2 cellular contexts compared by ENCODE assay signal in the genomic region with DNA sequence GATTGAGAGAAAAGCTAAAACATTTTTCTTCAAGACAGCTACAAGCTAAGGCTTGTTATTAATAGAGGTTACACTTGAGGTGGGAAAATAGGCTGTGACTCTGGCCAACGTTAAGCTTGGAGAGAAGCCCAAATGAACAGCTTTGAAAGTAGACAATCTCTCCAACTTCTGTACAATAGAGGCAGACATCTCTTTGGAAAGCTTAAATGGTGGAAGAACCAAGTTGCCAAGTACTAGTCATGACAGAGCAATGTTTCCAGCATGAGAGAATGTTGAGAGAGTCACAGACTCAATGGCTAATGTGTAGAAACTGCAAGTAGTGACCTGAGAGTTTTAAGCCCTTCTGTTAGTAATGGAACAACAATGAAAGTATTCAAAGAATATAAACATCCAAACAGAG.
TF ChIP-seq lines count a peak whose summit lies in the region.

No MANE protein-coding gene starts in this region.

TF ChIP-seq in HCT116, 20 proteins besides CTCF, POLR2A, EP300 and RAD21:
- no peak for TF ChIP-seq YY1 (IDR thresholded peaks at IDR 0.05; ENCODE audit: extremely low read depth, insufficient replicate concordance, low read depth, low read length)
- no peak for TF ChIP-seq EZH2phosphoT487 (IDR thresholded peaks at IDR 0.05; ENCODE audit: borderline replicate concordance)
- no peak for TF ChIP-seq SRF (IDR thresholded peaks at IDR 0.05; ENCODE audit: low read depth)
- TF ChIP-seq TCF7L2 (IDR thresholded peaks at IDR 0.05; ENCODE audit: borderline replicate concordance, extremely low read depth, insufficient read depth, insufficient read length) = no peak
- TF ChIP-seq JUND (IDR thresholded peaks at IDR 0.05) = no peak
- TF ChIP-seq, protein P1, sequence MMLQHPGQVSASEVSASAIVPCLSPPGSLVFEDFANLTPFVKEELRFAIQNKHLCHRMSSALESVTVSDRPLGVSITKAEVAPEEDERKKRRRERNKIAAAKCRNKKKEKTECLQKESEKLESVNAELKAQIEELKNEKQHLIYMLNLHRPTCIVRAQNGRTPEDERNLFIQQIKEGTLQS (IDR thresholded peaks at IDR 0.05) = no peak
- TF ChIP-seq ZFX (IDR thresholded peaks at IDR 0.05) = no peak
- TF ChIP-seq, protein P2, sequence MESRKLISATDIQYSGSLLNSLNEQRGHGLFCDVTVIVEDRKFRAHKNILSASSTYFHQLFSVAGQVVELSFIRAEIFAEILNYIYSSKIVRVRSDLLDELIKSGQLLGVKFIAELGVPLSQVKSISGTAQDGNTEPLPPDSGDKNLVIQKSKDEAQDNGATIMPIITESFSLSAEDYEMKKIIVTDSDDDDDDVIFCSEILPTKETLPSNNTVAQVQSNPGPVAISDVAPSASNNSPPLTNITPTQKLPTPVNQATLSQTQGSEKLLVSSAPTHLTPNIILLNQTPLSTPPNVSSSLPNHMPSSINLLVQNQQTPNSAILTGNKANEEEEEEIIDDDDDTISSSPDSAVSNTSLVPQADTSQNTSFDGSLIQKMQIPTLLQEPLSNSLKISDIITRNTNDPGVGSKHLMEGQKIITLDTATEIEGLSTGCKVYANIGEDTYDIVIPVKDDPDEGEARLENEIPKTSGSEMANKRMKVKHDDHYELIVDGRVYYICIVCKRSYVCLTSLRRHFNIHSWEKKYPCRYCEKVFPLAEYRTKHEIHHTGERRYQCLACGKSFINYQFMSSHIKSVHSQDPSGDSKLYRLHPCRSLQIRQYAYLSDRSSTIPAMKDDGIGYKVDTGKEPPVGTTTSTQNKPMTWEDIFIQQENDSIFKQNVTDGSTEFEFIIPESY (IDR thresholded peaks at IDR 0.05; ENCODE audit: extremely low read depth, insufficient replicate concordance, low read length) = no peak
- no peak for TF ChIP-seq ELF1 (IDR thresholded peaks at IDR 0.05; ENCODE audit: borderline replicate concordance, low read depth)
- TF ChIP-seq, protein P3, sequence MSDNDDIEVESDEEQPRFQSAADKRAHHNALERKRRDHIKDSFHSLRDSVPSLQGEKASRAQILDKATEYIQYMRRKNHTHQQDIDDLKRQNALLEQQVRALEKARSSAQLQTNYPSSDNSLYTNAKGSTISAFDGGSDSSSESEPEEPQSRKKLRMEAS (IDR thresholded peaks at IDR 0.05) = no peak
- no peak for TF ChIP-seq POLR2AphosphoS5 (IDR thresholded peaks at IDR 0.05; ENCODE audit: low read depth, low read length)
- TF ChIP-seq FOSL1 (IDR thresholded peaks at IDR 0.05; ENCODE audit: low read depth) = no peak
- no peak for TF ChIP-seq CBX3 (IDR thresholded peaks at IDR 0.05; ENCODE audit: low read depth)
- TF ChIP-seq EZH2 (IDR thresholded peaks at IDR 0.05) = no peak

TF ChIP-seq in GM12878, 131 proteins besides CTCF, POLR2A, EP300 and RAD21:
- TF ChIP-seq CEBPB (IDR thresholded peaks at IDR 0.05; ENCODE audit: borderline replicate concordance in 1 of 2, low read depth in 2 of 2, low read length in 2 of 2) (no peak), NR2C1 (IDR thresholded peaks at IDR 0.05) (no peak), YY1 (IDR thresholded peaks at IDR 0.05; ENCODE audit: low read depth, low read length) (no peak), HDAC6 (IDR thresholded peaks at IDR 0.05; ENCODE audit: unreplicated experiment) (no peak), CBFB (IDR thresholded peaks at IDR 0.05; ENCODE audit: low read depth) (no peak), PML (IDR thresholded peaks at IDR 0.05; ENCODE audit: low read length) (no peak), RUNX3 (IDR thresholded peaks at IDR 0.05; ENCODE audit: low read length) (no peak), SRF (IDR thresholded peaks at IDR 0.05; ENCODE audit: low read depth in 2 of 2, low read length in 2 of 2) (no peak), CREM (IDR thresholded peaks at IDR 0.05; ENCODE audit: low read depth) (no peak)
- TF ChIP-seq, protein P4, sequence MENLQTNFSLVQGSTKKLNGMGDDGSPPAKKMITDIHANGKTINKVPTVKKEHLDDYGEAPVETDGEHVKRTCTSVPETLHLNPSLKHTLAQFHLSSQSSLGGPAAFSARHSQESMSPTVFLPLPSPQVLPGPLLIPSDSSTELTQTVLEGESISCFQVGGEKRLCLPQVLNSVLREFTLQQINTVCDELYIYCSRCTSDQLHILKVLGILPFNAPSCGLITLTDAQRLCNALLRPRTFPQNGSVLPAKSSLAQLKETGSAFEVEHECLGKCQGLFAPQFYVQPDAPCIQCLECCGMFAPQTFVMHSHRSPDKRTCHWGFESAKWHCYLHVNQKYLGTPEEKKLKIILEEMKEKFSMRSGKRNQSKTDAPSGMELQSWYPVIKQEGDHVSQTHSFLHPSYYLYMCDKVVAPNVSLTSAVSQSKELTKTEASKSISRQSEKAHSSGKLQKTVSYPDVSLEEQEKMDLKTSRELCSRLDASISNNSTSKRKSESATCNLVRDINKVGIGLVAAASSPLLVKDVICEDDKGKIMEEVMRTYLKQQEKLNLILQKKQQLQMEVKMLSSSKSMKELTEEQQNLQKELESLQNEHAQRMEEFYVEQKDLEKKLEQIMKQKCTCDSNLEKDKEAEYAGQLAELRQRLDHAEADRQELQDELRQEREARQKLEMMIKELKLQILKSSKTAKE (IDR thresholded peaks at IDR 0.05; ENCODE audit: low read depth, poor library complexity, severe bottlenecking) = no peak
- TF ChIP-seq, protein P5, sequence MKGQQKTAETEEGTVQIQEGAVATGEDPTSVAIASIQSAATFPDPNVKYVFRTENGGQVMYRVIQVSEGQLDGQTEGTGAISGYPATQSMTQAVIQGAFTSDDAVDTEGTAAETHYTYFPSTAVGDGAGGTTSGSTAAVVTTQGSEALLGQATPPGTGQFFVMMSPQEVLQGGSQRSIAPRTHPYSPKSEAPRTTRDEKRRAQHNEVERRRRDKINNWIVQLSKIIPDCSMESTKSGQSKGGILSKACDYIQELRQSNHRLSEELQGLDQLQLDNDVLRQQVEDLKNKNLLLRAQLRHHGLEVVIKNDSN (IDR thresholded peaks at IDR 0.05; ENCODE audit: borderline replicate concordance, extremely low read length, insufficient read depth, low read depth, low read length) = no peak
TF ChIP-seq in GM12878: peak in this region for 0.
